ENCODE assay signal across 25 cellular contexts in the genomic region with DNA sequence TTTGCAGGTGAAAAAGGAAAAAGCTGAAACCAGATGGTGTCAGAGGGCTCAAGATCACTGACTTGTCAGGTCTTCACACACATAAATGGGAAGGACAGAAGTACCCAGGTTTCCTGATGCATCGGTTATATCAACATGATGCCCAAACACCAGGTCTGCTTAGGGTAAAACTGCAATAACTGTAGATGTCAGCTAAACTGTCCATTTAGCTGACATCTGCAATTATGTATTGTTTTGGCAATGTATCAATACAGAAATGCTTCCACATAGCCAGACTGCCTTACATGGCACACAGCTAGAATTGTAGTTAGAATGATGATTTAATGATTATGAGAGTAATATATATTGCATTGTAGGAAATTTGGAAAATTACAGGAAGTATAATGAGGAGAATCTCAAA. TPM values are rescaled to one million over a fixed set of nuclear protein-coding genes. Genes with fewer than 3 reads are reported as not detected.
"Had no signal": no experiment of that assay in that cellular context is flagged by ENCODE, and none has a peak within 500 bp of the region (broad histone marks: within the 10 kb centered on the region; RNA-seq: fewer than 3 reads in every experiment).

No MANE protein-coding gene starts in this region.

- H3K27ac ChIP-seq: coronary artery, dorsolateral prefrontal cortex, esophagus muscularis mucosa, foreskin keratinocyte, gastroesophageal sphincter, heart left ventricle, hepatocyte, left ventricle myocardium inferior, lower lobe of right lung had no signal

- DNase-seq: dermis blood vessel endothelial cell; dorsolateral prefrontal cortex; effector CD4-positive, alpha-beta T cell; effector memory CD4-positive, alpha-beta T cell; heart left ventricle; hypothalamus; immature natural killer cell; islet precursor cell; kidney; left colon; left ventricle myocardium inferior; lower lobe of right lung; mesenchymal stem cell; mucosa of descending colon had no signal

- H3K9me3 ChIP-seq: esophagus muscularis mucosa, gastroesophageal sphincter, left ventricle myocardium inferior, lower lobe of right lung, mucosa of descending colon had no signal

- H3K36me3 ChIP-seq: esophagus muscularis mucosa, gastroesophageal sphincter, heart left ventricle, left ventricle myocardium inferior, lower lobe of right lung had no signal

- ATAC-seq: gastroesophageal sphincter, heart left ventricle, left colon, left lobe of liver, lower lobe of right lung, mucosa of descending colon had no signal

- H3K4me2 ChIP-seq: hepatocyte had no signal

- FAIRE-seq: colon, endothelial cell of umbilical vein, frontal cortex, kidney had no signal

- H3K4me1 ChIP-seq: foreskin keratinocyte had no signal

- H2AFZ ChIP-seq: hepatocyte had no signal

- H3K4me3 ChIP-seq: coronary artery, dorsolateral prefrontal cortex, esophagus muscularis mucosa, gastroesophageal sphincter, heart left ventricle, hepatocyte, left ventricle myocardium inferior, lower lobe of right lung, mucosa of descending colon had no signal

- H3K27me3 ChIP-seq: dorsolateral prefrontal cortex, esophagus muscularis mucosa, foreskin keratinocyte, gastroesophageal sphincter, heart left ventricle, hepatocyte had no signal

RNA-seq across cellular contexts. Expression of gene ACSM3, which starts 5.0 kb away (rescaled TPM):
- total RNA-seq: lung microvascular endothelial cell, myocyte had no signal
